In genomic region chr2:54908591-54908990, GRCh38 we compare ENCODE assay signal across 27 cellular contexts.
DNase-seq lines count a peak whose midpoint lies in the region; ATAC-seq, FAIRE-seq and TF ChIP-seq lines count a peak whose summit lies in the region.
"Had no signal": no experiment of that assay in that cellular context is flagged by ENCODE, and none has a peak within 500 bp of the region (broad histone marks: within the 10 kb centered on the region; RNA-seq: fewer than 3 reads in every experiment).

No MANE protein-coding gene starts in this region.

- 38% methylated on average over 6 of the region's 6 CpGs for WGBS in K562 (ENCODE audit: insufficient coverage, low coverage, missing lambda C conversion rate)
- WGBS in HepG2 (ENCODE audit: low lambda C conversion rate) = 80% methylated on average over 6 of the region's 6 CpGs
- WGBS in transverse colon (ENCODE audit: low coverage in 1 of 2), 2 donors = 82 to 91% methylated on average over 5 to 6 of the region's 6 CpGs

- no peak overlapping the region for H3K4me3 Mint-ChIP-seq in GM23338
- no peak overlapping the region for H3K4me3 Mint-ChIP-seq in effector memory CD8-positive, alpha-beta T cell
- H3K4me3 Mint-ChIP-seq: IgD-negative memory B cell had no signal

- DNase-seq in GM23338 (ENCODE audit: low spot score) = no peak
- DNase-seq in K562 (ENCODE audit: extremely low read depth in 1 of 4, low spot score in 3 of 4) = no peak
- DNase-seq in HepG2 (ENCODE audit: low spot score) = no peak
- DNase-seq in gastrocnemius medialis = no peak
- no peak for DNase-seq in SK-N-DZ (ENCODE audit: low spot score)
- DNase-seq in effector memory CD8-positive, alpha-beta T cell = no peak
- no peak for DNase-seq in transverse colon
- DNase-seq: Caco-2; CD4-positive, alpha-beta memory T cell; GDM1; NCI-H1048; NCI-H1417; NCI-H1694; NCI-H2029 treated with DMSO at 0.1 percent for 48 hours; NCI-H446 treated with DMSO at 0.1 percent for 48 hours; NCI-H526; NCI-H82; NK-92 treated with Interleukin-12 subunit alpha and Interleukin-12 subunit beta, amount 100 ng/mL, for 24 hours; PC-3; SJCRH30 had no signal

- H3K27me3 ChIP-seq in GM23338 (ENCODE audit: insufficient read depth) = no peaks in the 10 kb centered on the region
- peaks cover 0 to 14% of the 10 kb centered on the region in 2 experiments; a peak in 1 of 5 replicates for H3K27me3 ChIP-seq in K562 (ENCODE audit: control insufficient read depth in 2 of 2, insufficient read depth in 2 of 2, low read length in 2 of 2)
- H3K27me3 ChIP-seq in HepG2 (ENCODE audit: control insufficient read depth in 1 of 2, insufficient read depth in 2 of 2, low read length in 2 of 2) = no peaks in the 10 kb centered on the region
- H3K27me3 ChIP-seq in gastrocnemius medialis = no peaks in the 10 kb centered on the region
- H3K27me3 ChIP-seq in transverse colon = no peaks in the 10 kb centered on the region
- H3K27me3 ChIP-seq: BLaER1, SJCRH30 had no signal

- H3K27me3 Mint-ChIP-seq in GM23338 (ENCODE audit: insufficient read depth, low read depth, poor library complexity) = peaks cover 2% of the 10 kb centered on the region
- no peaks in the 10 kb centered on the region for H3K27me3 Mint-ChIP-seq in effector memory CD8-positive, alpha-beta T cell
- H3K27me3 Mint-ChIP-seq: IgD-negative memory B cell had no signal

- no peak for TF ChIP-seq POLR2A in K562 (conservative IDR thresholded peaks at IDR 0.05)
- TF ChIP-seq POLR2A in HepG2 (IDR thresholded peaks at IDR 0.05; ENCODE audit: insufficient read depth in 1 of 2, low read depth in 2 of 2, low read length in 2 of 2) = no peak
- no peak for TF ChIP-seq POLR2A in gastrocnemius medialis (IDR thresholded peaks at IDR 0.05)
- no peak for TF ChIP-seq POLR2A in transverse colon (IDR thresholded peaks at IDR 0.05)

- H3K9me2 ChIP-seq in GM23338 (ENCODE audit: insufficient read depth) = no peaks in the 10 kb centered on the region

- no peak overlapping the region for H3K27ac ChIP-seq in GM23338 (ENCODE audit: low read depth)
- H3K27ac ChIP-seq in K562 (ENCODE audit: extremely low read depth, low read depth, low read length) = no peak overlapping the region
- H3K27ac ChIP-seq in HepG2 (ENCODE audit: extremely low read length, insufficient read depth, low read length) = no peak overlapping the region
- peak overlapping the region in 3 of 4 donors; percentile 2 to 48 (median 16) for H3K27ac ChIP-seq in gastrocnemius medialis
- H3K27ac ChIP-seq in transverse colon = no peak overlapping the region
- H3K27ac ChIP-seq: BLaER1, SJCRH30 had no signal

- no peak for FAIRE-seq in K562 (lab: Jason Lieb, UNC)
- no peak for FAIRE-seq in HepG2 (lab: Jason Lieb, UNC)
- FAIRE-seq: A204.1, GM12891, H1 had no signal

- intact Hi-C loops in K562 (cut with micrococcal nuclease) (no loop called here), HepG2 (cut with micrococcal nuclease; ENCODE audit: unreplicated experiment) (no loop called here), gastrocnemius medialis (cut with DNase I; ENCODE audit: low total_unique reads) (loop anchor here (10.0 kb wide), 1 partner anchor 136 kb away; no protein-coding TSS in a partner anchor), transverse colon (cut with DNase I; ENCODE audit: low total_unique reads) (loop anchor here (10.0 kb wide), 1 partner anchor 266 kb away; no protein-coding TSS in a partner anchor)

- H3K9ac ChIP-seq in K562 (ENCODE audit: insufficient read depth in 1 of 2, low read depth in 2 of 2, low read length in 2 of 2) (no peak overlapping the region), HepG2 (ENCODE audit: insufficient read depth, low read depth, low read length) (no peak overlapping the region)
- H3K9ac ChIP-seq: BLaER1 had no signal

- POLR2A ChIA-PET in K562 (lab: Yijun Ruan, JAX) (no interaction called here), HepG2 (lab: Yijun Ruan, JAX) (no interaction called here)

- BruUV-seq in K562 (replicated peaks; lab: Mats Ljungman, UMichigan) = no TSS peak
- no TSS peak for BruUV-seq in HepG2 (replicated peaks; lab: Mats Ljungman, UMichigan)

- H2AFZ ChIP-seq in GM23338 (peak overlapping the region; percentile 59; the same call in 1 of the 2 replicates), K562 (ENCODE audit: low read depth, low read length) (no peak overlapping the region), HepG2 (ENCODE audit: low read length) (no peak overlapping the region)

- H3K36me3 Mint-ChIP-seq in GM23338 (ENCODE audit: low read depth) = no peaks in the 10 kb centered on the region
- peaks cover 3% of the 10 kb centered on the region for H3K36me3 Mint-ChIP-seq in effector memory CD8-positive, alpha-beta T cell (ENCODE audit: insufficient read depth)
- H3K36me3 Mint-ChIP-seq: CD4-positive, alpha-beta memory T cell had no signal

- no peaks in the 10 kb centered on the region for H3K4me1 Mint-ChIP-seq in GM23338
- peaks cover 8 to 10% of the 10 kb centered on the region in 2 donors for H3K4me1 Mint-ChIP-seq in effector memory CD8-positive, alpha-beta T cell (ENCODE audit: low read depth in 2 of 2)
- H3K4me1 Mint-ChIP-seq: IgD-negative memory B cell had no signal

- H3K79me2 ChIP-seq in GM23338 (replicated peaks; ENCODE audit: insufficient read depth) (no peaks in the 10 kb centered on the region), K562 (ENCODE audit: control insufficient read depth, insufficient read depth, low read length) (no peaks in the 10 kb centered on the region), HepG2 (ENCODE audit: insufficient read depth, low read length) (no peaks in the 10 kb centered on the region)

- H3K9me3 ChIP-seq in K562 (replicated peaks; ENCODE audit: control insufficient read depth, insufficient read depth, low read depth, low read length) = no peaks in the 10 kb centered on the region
- H3K9me3 ChIP-seq in HepG2 (ENCODE audit: low read length) = no peaks in the 10 kb centered on the region
- H3K9me3 ChIP-seq in gastrocnemius medialis = no peaks in the 10 kb centered on the region
- no peaks in the 10 kb centered on the region for H3K9me3 ChIP-seq in transverse colon
- H3K9me3 ChIP-seq: BLaER1, Caco-2, SJCRH30 had no signal

- in situ Hi-C loops in K562 (cut with MboI) = loop anchor here (10.0 kb wide), 1 partner anchor 256 kb away; no protein-coding TSS in a partner anchor
- in situ Hi-C loops in HepG2 (cut with HindIII; ENCODE audit: extremely low pct_ligation_motif_present, low pct_unique_long_range_greater_than_20kb) = loop anchor here (5.0 kb wide), 1 partner anchor 264 kb away; no protein-coding TSS in a partner anchor
- in situ Hi-C loops in gastrocnemius medialis (cut with MboI; ENCODE audit: low sequenced_read_pairs in 4 of 4) = loop anchor here in 3 of 4 donors (10.0 to 25.0 kb wide), 4 partner anchors 96 to 279 kb away; no protein-coding TSS in a partner anchor
- in situ Hi-C loops in transverse colon (cut with MboI; ENCODE audit: low pct_ligation_motif_present in 1 of 4, low pct_unique_long_range_greater_than_20kb in 1 of 4, low sequenced_read_pairs in 3 of 4) = loop anchor here in 2 of 4 donors (10.0 kb wide), 3 partner anchors 96 to 266 kb away; no protein-coding TSS in a partner anchor

- ATAC-seq in GM23338 = no peak
- peak; percentile 29; the same call in 1 of the 3 replicates for ATAC-seq in K562
- ATAC-seq in HepG2 = peak; percentile 46; the same call in 2 of the 3 replicates
- ATAC-seq in gastrocnemius medialis = no peak
- no peak for ATAC-seq in effector memory CD8-positive, alpha-beta T cell (replicated peaks)
- ATAC-seq: HCT116, PC-3, Right ventricle myocardium inferior had no signal

- H3K9me3 Mint-ChIP-seq in GM23338 = no peaks in the 10 kb centered on the region
- no peaks in the 10 kb centered on the region for H3K9me3 Mint-ChIP-seq in effector memory CD8-positive, alpha-beta T cell

- CTCF ChIA-PET in K562 (lab: Yijun Ruan, JAX; ENCODE audit: low intra/inter-chr PET ratio) = no interaction called here
- CTCF ChIA-PET in HepG2 (lab: Yijun Ruan, JAX; ENCODE audit: low intra/inter-chr PET ratio, low total read pairs) = no interaction called here

- no peaks in the 10 kb centered on the region for H3K9me1 ChIP-seq in K562 (ENCODE audit: control insufficient read depth, insufficient read depth, low read length)

- H4K20me1 ChIP-seq in GM23338 (replicated peaks; ENCODE audit: insufficient read depth) (no peaks in the 10 kb centered on the region), K562 (replicated peaks; ENCODE audit: control insufficient read depth, insufficient read depth, low read length) (no peaks in the 10 kb centered on the region), HepG2 (ENCODE audit: insufficient read depth, low read length) (no peaks in the 10 kb centered on the region)
- H4K20me1 ChIP-seq: BLaER1 had no signal

- H3K27ac Mint-ChIP-seq in GM23338 = no peak overlapping the region
- no peak overlapping the region for H3K27ac Mint-ChIP-seq in effector memory CD8-positive, alpha-beta T cell
- H3K27ac Mint-ChIP-seq: CD4-positive, alpha-beta memory T cell; IgD-negative memory B cell had no signal

- TF ChIP-seq EP300 in K562 (IDR thresholded peaks at IDR 0.05; ENCODE audit: low read length) (no peak), HepG2 (IDR thresholded peaks at IDR 0.05; ENCODE audit: low read depth in 2 of 2, low read length in 2 of 2) (no peak), HepG2 (CRISPR knock-in tag; IDR thresholded peaks at IDR 0.05; ENCODE audit: borderline replicate concordance) (no peak), transverse colon (IDR thresholded peaks at IDR 0.05; ENCODE audit: low read depth) (no peak)

- H3K4me1 ChIP-seq in GM23338 (ENCODE audit: insufficient read depth) (no peaks in the 10 kb centered on the region), K562 (replicated peaks in 1 of 2; ENCODE audit: control insufficient read depth in 2 of 2, insufficient read depth in 2 of 2, low read length in 2 of 2) (peaks cover 0 to 8% of the 10 kb centered on the region in 2 experiments; a peak in 4 of 5 replicates), HepG2 (ENCODE audit: insufficient read depth, low read length) (peaks cover 23% of the 10 kb centered on the region), gastrocnemius medialis (peaks cover 25 to 37% of the 10 kb centered on the region in 2 donors), transverse colon (peaks cover 3 to 16% (median 13%) of the 10 kb centered on the region in 4 donors)
- H3K4me1 ChIP-seq: BLaER1 had no signal

- TF ChIP-seq CTCF in GM23338 (conservative IDR thresholded peaks at IDR 0.05; ENCODE audit: low read depth in 2 of 2) (no peak), K562 (IDR thresholded peaks at IDR 0.05 in 2 of 3, conservative IDR thresholded peaks at IDR 0.05 in 1 of 3; ENCODE audit: insufficient read depth in 2 of 3, low read depth in 1 of 3, low read length in 3 of 3) (no peak), HepG2 (CRISPR knock-in tag; IDR thresholded peaks at IDR 0.05) (no peak), gastrocnemius medialis (IDR thresholded peaks at IDR 0.05 in 4 of 5, conservative IDR thresholded peaks at IDR 0.05 in 1 of 5) (no peak), transverse colon (IDR thresholded peaks at IDR 0.05) (no peak)

- TF ChIP-seq RAD21 in K562 (CRISPR knock-in tag; conservative IDR thresholded peaks at IDR 0.05 in 1 of 2, IDR thresholded peaks at IDR 0.05 in 1 of 2) (no peak), HepG2 (CRISPR knock-in tag; IDR thresholded peaks at IDR 0.05) (no peak)

- H3F3A ChIP-seq in GM23338 (replicated peaks; ENCODE audit: low read depth) = no peaks in the 10 kb centered on the region

- H3K4me3 ChIP-seq in GM23338 = no peak overlapping the region
- H3K4me3 ChIP-seq in K562 = no peak overlapping the region
- H3K4me3 ChIP-seq in HepG2 (replicated peaks in 1 of 3; ENCODE audit: insufficient read depth in 1 of 3, low read depth in 2 of 3, low read length in 3 of 3) = no peak overlapping the region
- H3K4me3 ChIP-seq in gastrocnemius medialis = no peak overlapping the region
- H3K4me3 ChIP-seq in transverse colon = no peak overlapping the region
- H3K4me3 ChIP-seq: BLaER1, SJCRH30 had no signal

- H3K36me3 ChIP-seq in GM23338 (ENCODE audit: insufficient read depth) = no peaks in the 10 kb centered on the region
- no peaks in the 10 kb centered on the region for H3K36me3 ChIP-seq in K562 (ENCODE audit: control insufficient read depth, insufficient read depth, low read length)
- H3K36me3 ChIP-seq in HepG2 (replicated peaks in 1 of 2; ENCODE audit: control insufficient read depth in 1 of 2, insufficient read depth in 2 of 2, low read length in 2 of 2) = no peaks in the 10 kb centered on the region
- no peaks in the 10 kb centered on the region for H3K36me3 ChIP-seq in gastrocnemius medialis
- no peaks in the 10 kb centered on the region for H3K36me3 ChIP-seq in transverse colon
- H3K36me3 ChIP-seq: BLaER1, SJCRH30 had no signal

- no peak overlapping the region for H3K4me2 ChIP-seq in GM23338
- H3K4me2 ChIP-seq in K562 (ENCODE audit: insufficient read depth, low read length) = no peak overlapping the region
- no peak overlapping the region for H3K4me2 ChIP-seq in HepG2 (ENCODE audit: low read depth, low read length)
- H3K4me2 ChIP-seq: BLaER1 had no signal

Comparison
In these comparisons a context has a peak if more than half of its experiments do, and no peak if none do; other contexts are left out.
1. ATAC-seq: peak in K562 (single experiment) and HepG2 (single experiment); none in GM23338 (single experiment), gastrocnemius medialis (0 of 2) and effector memory CD8-positive, alpha-beta T cell (single experiment).
2. H3K27ac ChIP-seq: peak in gastrocnemius medialis (3 of 4); none in GM23338 (single experiment), K562 (single experiment), HepG2 (single experiment) and transverse colon (0 of 4).
3. intact Hi-C loops: an anchor here in gastrocnemius medialis (10.0 kb wide) and transverse colon (10.0 kb wide); none called in K562 and HepG2.